In the genomic region with DNA sequence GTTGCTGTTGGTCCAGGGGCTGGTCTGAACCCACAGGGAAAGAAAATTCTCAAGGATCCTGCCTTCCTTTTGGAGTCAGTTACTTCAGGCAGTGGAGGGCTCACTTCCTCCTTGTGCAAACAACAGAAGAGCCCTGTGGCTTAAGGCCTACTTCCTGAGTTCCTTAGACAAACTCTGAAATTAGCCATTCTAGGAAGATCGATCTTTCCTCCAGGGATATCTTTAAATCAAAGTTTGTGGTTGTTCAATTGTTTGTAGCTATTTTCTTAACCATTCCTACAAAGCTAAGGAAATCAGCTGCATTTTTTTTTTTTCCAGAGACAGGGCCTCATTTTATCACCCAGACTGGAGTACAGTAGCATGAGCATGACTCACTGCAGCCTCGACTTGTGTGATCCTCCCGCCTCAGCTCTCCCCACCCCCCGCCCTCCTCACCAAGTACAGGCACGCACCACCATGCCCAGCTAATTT, we compare ENCODE assay signal across 8 cellular contexts.
DNase-seq lines count a peak whose midpoint lies in the region; ATAC-seq and TF ChIP-seq lines count a peak whose summit lies in the region.

No MANE protein-coding gene starts in this region.

- H3K27ac Mint-ChIP-seq in GM23338, result no peak overlapping the region
- H3K27ac Mint-ChIP-seq in chondrocyte (ENCODE audit: unreplicated experiment), result peak overlapping the region; percentile 99

- no peaks in the 10 kb centered on the region for H3K9me2 ChIP-seq in GM23338 (ENCODE audit: insufficient read depth)
- H3K9me2 ChIP-seq in PC-3 (replicated peaks; ENCODE audit: low read length), result no peaks in the 10 kb centered on the region

- no peaks in the 10 kb centered on the region for H4K20me1 ChIP-seq in GM23338 (replicated peaks; ENCODE audit: insufficient read depth)
- no peaks in the 10 kb centered on the region for H4K20me1 ChIP-seq in PC-3 (ENCODE audit: low read length)

- H3K4me3 ChIP-seq in GM23338 (no peak overlapping the region), PC-3 (ENCODE audit: low read length) (peak overlapping the region; percentile 17; the same call in 1 of the 2 replicates), mucosa of rectum (ENCODE audit: low read length in 2 of 2) (no peak overlapping the region)

- H3K79me2 ChIP-seq in GM23338 (replicated peaks; ENCODE audit: insufficient read depth) (no peaks in the 10 kb centered on the region), PC-3 (ENCODE audit: low read length) (peaks cover 15% of the 10 kb centered on the region)

- ATAC-seq in GM23338 (peak; percentile 47), PC-3 (peak; percentile 83), GM18511 (IDR thresholded peaks at IDR 0.05; ENCODE audit: unreplicated experiment) (no peak)

- H3K4me1 Mint-ChIP-seq in GM23338 (peaks cover 16% of the 10 kb centered on the region), chondrocyte (ENCODE audit: low read depth) (peaks cover 58% of the 10 kb centered on the region)

- no peak overlapping the region for H2AFZ ChIP-seq in GM23338
- peak overlapping the region; percentile 49 for H2AFZ ChIP-seq in PC-3 (ENCODE audit: low read length)

- H3K36me3 Mint-ChIP-seq in GM23338 (ENCODE audit: low read depth) (no peaks in the 10 kb centered on the region), chondrocyte (ENCODE audit: low read depth) (peaks cover 3% of the 10 kb centered on the region)

- TF ChIP-seq CTCF in GM23338 (conservative IDR thresholded peaks at IDR 0.05; ENCODE audit: low read depth in 2 of 2), result no peak
- TF ChIP-seq CTCF in PC-3 (conservative IDR thresholded peaks at IDR 0.05; ENCODE audit: low read depth, low read length), result no peak
- no peak for TF ChIP-seq CTCF in chondrocyte (IDR thresholded peaks at IDR 0.05)

- peak overlapping the region; percentile 66 for H3K9ac ChIP-seq in PC-3 (ENCODE audit: low read length)
- peak overlapping the region; percentile 49 to 66 for H3K9ac ChIP-seq in mucosa of rectum (ENCODE audit: low read depth in 1 of 2, low read length in 2 of 2)

- H3K27ac ChIP-seq in GM23338 (ENCODE audit: low read depth), result 0 out of 2 replicates have a peak overlapping the region, but pooled peaks have one; percentile 53
- H3K27ac ChIP-seq in PC-3 (ENCODE audit: low read length), result peak overlapping the region; percentile 95
- H3K27ac ChIP-seq in mucosa of rectum (ENCODE audit: low read depth in 2 of 2, low read length in 2 of 2), result peak overlapping the region; percentile 86 to 91

- H3K36me3 ChIP-seq in GM23338 (ENCODE audit: insufficient read depth), result no peaks in the 10 kb centered on the region
- 0 out of 2 replicates have a peak, but pooled peaks cover 4% of the 10 kb centered on the region for H3K36me3 ChIP-seq in PC-3 (ENCODE audit: low read depth, low read length)
- H3K36me3 ChIP-seq in mucosa of rectum (ENCODE audit: control insufficient read depth in 2 of 2, insufficient read depth in 2 of 2, low read length in 2 of 2), result no peaks in the 10 kb centered on the region

- CTCF ChIA-PET in PC-3 (lab: Charles Lee), result interaction anchor here (0.6 to 1.8 kb wide), 2 partner anchors 31 to 88 kb away, joined by 3 to 9 read pairs; no protein-coding TSS in a partner anchor

- H3K9me3 Mint-ChIP-seq in GM23338 (no peaks in the 10 kb centered on the region), chondrocyte (ENCODE audit: low read depth) (peaks cover 3% of the 10 kb centered on the region)

- H3K27me3 ChIP-seq in GM23338 (ENCODE audit: insufficient read depth) (no peaks in the 10 kb centered on the region), PC-3 (ENCODE audit: low read length) (no peaks in the 10 kb centered on the region), mucosa of rectum (ENCODE audit: control insufficient read depth in 2 of 2, insufficient read depth in 2 of 2, low read length in 2 of 2) (no peaks in the 10 kb centered on the region)

- H3K4me2 ChIP-seq in GM23338 (no peak overlapping the region), PC-3 (ENCODE audit: low read length) (peak overlapping the region; percentile 60)

- H3K27me3 Mint-ChIP-seq in GM23338 (ENCODE audit: insufficient read depth, low read depth, poor library complexity) (peaks cover 11% of the 10 kb centered on the region), chondrocyte (ENCODE audit: low read depth) (no peaks in the 10 kb centered on the region)

- H3K9me3 ChIP-seq in PC-3 (ENCODE audit: low read length) (no peaks in the 10 kb centered on the region), mucosa of rectum (ENCODE audit: control insufficient read depth in 2 of 2, low read length in 2 of 2) (no peaks in the 10 kb centered on the region)

- H3K4me3 Mint-ChIP-seq in GM23338, result no peak overlapping the region
- no peak overlapping the region for H3K4me3 Mint-ChIP-seq in chondrocyte (ENCODE audit: unreplicated experiment)

- POLR2A ChIA-PET in PC-3 (lab: Charles Lee; ENCODE audit: unreplicated experiment), result interaction anchor here (0.6 to 0.7 kb wide), 2 partner anchors 54 to 1906 kb away, joined by 3 to 4 read pairs; no protein-coding TSS in a partner anchor

- peak; percentile 48 for DNase-seq in GM23338 (ENCODE audit: low spot score)
- DNase-seq in PC-3, result peak; percentile 75
- DNase-seq in chondrocyte (ENCODE audit: low spot score), result no peak
- no peak for DNase-seq in NCI-H748 (lab: John Stamatoyannopoulos, UW; ENCODE audit: unreplicated experiment)
- DNase-seq in NCI-H446 treated with DMSO at 0.1 percent for 48 hours (lab: John Stamatoyannopoulos, UW), result no peak
- DNase-seq in HuH-7.5 (ENCODE audit: low spot score), result no peak

- intact Hi-C loops in PC-3 (cut with micrococcal nuclease), result loop anchor here (5.0 kb wide), 1 partner anchor 48 kb away; no protein-coding TSS in a partner anchor

- no TSS peak for BruUV-seq in PC-3 (replicated peaks; lab: Mats Ljungman, UMichigan)

- no peaks in the 10 kb centered on the region for H3F3A ChIP-seq in GM23338 (replicated peaks; ENCODE audit: low read depth)
- no peaks in the 10 kb centered on the region for H3F3A ChIP-seq in PC-3 (ENCODE audit: low read length, unreplicated experiment)

- H3K4me1 ChIP-seq in GM23338 (ENCODE audit: insufficient read depth) (no peaks in the 10 kb centered on the region; the same call in 1 of the 2 replicates), PC-3 (ENCODE audit: insufficient read depth, low read length) (peaks cover 39% of the 10 kb centered on the region), mucosa of rectum (ENCODE audit: control insufficient read depth in 2 of 2, insufficient read depth in 2 of 2, low read length in 2 of 2) (peaks cover 22 to 30% of the 10 kb centered on the region in 2 donors)

TF ChIP-seq in GM23338, 12 proteins besides CTCF, POLR2A, EP300 and RAD21 (continues in another document):
- TF ChIP-seq POLR2AphosphoS5 (IDR thresholded peaks at IDR 0.05; ENCODE audit: low read depth) (no peak), ZNF331 (CRISPR knock-in tag; IDR thresholded peaks at IDR 0.05; ENCODE audit: low read depth) (no peak), STAT1 (IDR thresholded peaks at IDR 0.05; ENCODE audit: unreplicated experiment) (no peak), EZH2phosphoT487 (IDR thresholded peaks at IDR 0.05; ENCODE audit: unreplicated experiment) (no peak)

Comparison
In these comparisons a context has a peak if more than half of its experiments do, and no peak if none do; other contexts are left out.
1. DNase-seq: peak in GM23338 (single experiment) and PC-3 (single experiment); none in chondrocyte (single experiment), NCI-H748 (single experiment), NCI-H446 treated with DMSO at 0.1 percent for 48 hours (single experiment) and HuH-7.5 (single experiment).
2. Peak in every context shown above with its lines, with median percentiles within 50 percentile points of each other: H3K27ac ChIP-seq.